Comparison of ENCODE assay signal across 12 cellular contexts in genomic region chr7:132386249-132386681, GRCh38.
DNase-seq lines count a peak whose midpoint lies in the region; ATAC-seq and TF ChIP-seq lines count a peak whose summit lies in the region.
"Had no signal": no experiment of that assay in that cellular context is flagged by ENCODE, and none has a peak within 500 bp of the region (broad histone marks: within the 10 kb centered on the region; RNA-seq: fewer than 3 reads in every experiment).

No MANE protein-coding gene starts in this region.

- intact Hi-C loops in body of pancreas (cut with DNase I) (no loop called here), lower lobe of right lung (cut with DNase I) (no loop called here), tibial artery (cut with DNase I; ENCODE audit: low total_unique reads) (no loop called here)

- TF ChIP-seq CTCF in body of pancreas (IDR thresholded peaks at IDR 0.05): no peak
- TF ChIP-seq CTCF in lower lobe of right lung (IDR thresholded peaks at IDR 0.05): no peak
- no peak for TF ChIP-seq CTCF in tibial artery (IDR thresholded peaks at IDR 0.05)

- H3K27ac ChIP-seq in body of pancreas: no peak overlapping the region
- no peak overlapping the region for H3K27ac ChIP-seq in lower lobe of right lung
- H3K27ac ChIP-seq in tibial artery: no peak overlapping the region
- H3K27ac ChIP-seq: 22Rv1 had no signal

- peak; percentile 8 for DNase-seq in DMS153 treated with DMSO at 0.1 percent for 48 hours (lab: John Stamatoyannopoulos, UW; ENCODE audit: unreplicated experiment)
- no peak for DNase-seq in DMS153 (lab: John Stamatoyannopoulos, UW)
- peak in 3 of 4 donors; percentile 36 to 52 (median 51) for DNase-seq in body of pancreas
- peak; percentile 54 for DNase-seq in lower lobe of right lung
- DNase-seq in tibial artery: peak; percentile 61 to 77
- DNase-seq in stimulated activated CD4-positive, alpha-beta T cell treated with anti-CD3 and anti-CD28 coated beads, Interleukin-4, amount 100 ng/mL, for 4 hours: no peak
- no peak for DNase-seq in activated CD4-positive, alpha-beta T cell treated with anti-CD3 and anti-CD28 coated beads for 4 hours
- no peak for DNase-seq in SIG-M5 (lab: John Stamatoyannopoulos, UW)
- DNase-seq: EL, occipital lobe had no signal

- H3K9me3 ChIP-seq in body of pancreas (no peaks in the 10 kb centered on the region), lower lobe of right lung (no peaks in the 10 kb centered on the region), tibial artery (no peaks in the 10 kb centered on the region)

- ATAC-seq in body of pancreas (peak; percentile 52), lower lobe of right lung (peak; percentile 12 to 47)
- ATAC-seq: activated T-helper 17 cell treated with anti-CD3 and anti-CD28 coated beads, Interleukin-2, amount 50 U/mL, for 72 hours had no signal

- H3K27me3 ChIP-seq in body of pancreas: no peaks in the 10 kb centered on the region
- no peaks in the 10 kb centered on the region for H3K27me3 ChIP-seq in lower lobe of right lung (ENCODE audit: low read depth)
- no peaks in the 10 kb centered on the region for H3K27me3 ChIP-seq in tibial artery

- H3K4me1 ChIP-seq in body of pancreas: peaks cover 10% of the 10 kb centered on the region
- peaks cover 16% of the 10 kb centered on the region for H3K4me1 ChIP-seq in lower lobe of right lung
- H3K4me1 ChIP-seq in tibial artery: peaks cover 0 to 12% (median 5%) of the 10 kb centered on the region in 4 donors

- WGBS in body of pancreas, 2 donors: 0 to 20% methylated on average over 4 to 10 of the region's 10 CpGs

- H3K4me3 ChIP-seq in body of pancreas (no peak overlapping the region), lower lobe of right lung (no peak overlapping the region), tibial artery (no peak overlapping the region)

- TF ChIP-seq POLR2A in body of pancreas (IDR thresholded peaks at IDR 0.05): no peak

- H3K36me3 ChIP-seq in body of pancreas (replicated peaks in 1 of 2; ENCODE audit: insufficient read depth in 1 of 2, low read depth in 2 of 2) (no peaks in the 10 kb centered on the region), lower lobe of right lung (no peaks in the 10 kb centered on the region), tibial artery (no peaks in the 10 kb centered on the region)

Comparison
In these comparisons a context has a peak if more than half of its experiments do, and no peak if none do; other contexts are left out.
1. DNase-seq: peak in DMS153 treated with DMSO at 0.1 percent for 48 hours (single experiment), body of pancreas (3 of 4), lower lobe of right lung (single experiment) and tibial artery (2 of 2); none in DMS153 (single experiment), stimulated activated CD4-positive, alpha-beta T cell treated with anti-CD3 and anti-CD28 coated beads, Interleukin-4, amount 100 ng/mL, for 4 hours (0 of 2), activated CD4-positive, alpha-beta T cell treated with anti-CD3 and anti-CD28 coated beads for 4 hours (0 of 2) and SIG-M5 (single experiment).